In genomic region chr6:164243949-164244348, GRCh38 we compare ENCODE assay signal across 29 cellular contexts.
"Had no signal": no experiment of that assay in that cellular context is flagged by ENCODE, and none has a peak within 500 bp of the region (broad histone marks: within the 10 kb centered on the region; RNA-seq: fewer than 3 reads in every experiment).

No MANE protein-coding gene starts in this region.

- DNase-seq: dorsolateral prefrontal cortex; effector CD4-positive, alpha-beta T cell; foreskin melanocyte; glutamatergic neuron; heart right ventricle; hippocampal formation; left cardiac atrium; left lung; mesenchymal stem cell; mucosa of descending colon; naive B cell; pancreas; retina; right lobe of liver; small intestine; stimulated activated CD4-positive, alpha-beta T cell treated with anti-CD3 and anti-CD28 coated beads, Interleukin-12 subunit alpha, Interleukin-12 subunit beta, amount 100 ng/mL, for 4 hours; stimulated activated CD4-positive, alpha-beta T cell treated with anti-CD3 and anti-CD28 coated beads, Interleukin-1b, Interleukin-23, amount 100 ng/mL, for 48 hours; stimulated activated CD4-positive, alpha-beta T cell treated with anti-CD3 and anti-CD28 coated beads, Interleukin-4, amount 100 ng/mL, for 1 hour; stimulated activated CD8-positive, alpha-beta memory T cell treated with anti-CD3 and anti-CD28 coated beads, Interleukin-4, amount 100 ng/mL, for 48 hours; stimulated activated naive CD4-positive, alpha-beta T cell; substantia nigra; testis; upper lobe of left lung had no signal

- H3K36me3 ChIP-seq: heart right ventricle, left lung, neutrophil, pancreas, right lobe of liver, tibial nerve, upper lobe of left lung had no signal

- H3K27ac ChIP-seq: heart right ventricle, left lung, neutrophil, pancreas, right lobe of liver, testis, tibial nerve, upper lobe of left lung had no signal

- FAIRE-seq: colon, islet of Langerhans, pancreas, small intestine, urothelium cell line had no signal

- H3K9me3 ChIP-seq: heart right ventricle, neutrophil, pancreas, right lobe of liver, testis, tibial nerve, upper lobe of left lung had no signal

- H3K4me3 ChIP-seq: dorsolateral prefrontal cortex, heart right ventricle, left lung, mucosa of descending colon, pancreas, right lobe of liver, testis, tibial nerve, upper lobe of left lung had no signal

- H3K27me3 ChIP-seq: dorsolateral prefrontal cortex, heart right ventricle, left lung, neutrophil, pancreas, right lobe of liver, testis, tibial nerve, upper lobe of left lung had no signal

- H3K4me1 ChIP-seq: heart right ventricle, left lung, pancreas, right lobe of liver, testis, tibial nerve, upper lobe of left lung had no signal

- ATAC-seq: heart right ventricle; left cardiac atrium; left lung; mucosa of descending colon; natural killer cell treated with Interleukin-12 subunit alpha and Interleukin-12 subunit beta and Interleukin-15 and Interleukin-18, amount 100 ng/mL, for 72 hours; pancreas; right lobe of liver had no signal
